ENCODE assay signal across 9 cellular contexts in genomic region chr20:47842004-47842403, GRCh38. TPM values are rescaled to one million over a fixed set of nuclear protein-coding genes. Genes with fewer than 3 reads are reported as not detected.
A peak's percentile ranks its signal among the peaks of the same experiment; 100 is the strongest.
DNase-seq lines count a peak whose midpoint lies in the region; FAIRE-seq and TF ChIP-seq lines count a peak whose summit lies in the region.
"Not testable (repeated sequence)": the region's sequence is repeated elsewhere in the genome, so short reads cannot be mapped to it uniquely, and the experiment has no call there.
"Had no signal": no experiment of that assay in that cellular context is flagged by ENCODE, and none has a peak within 500 bp of the region (broad histone marks: within the 10 kb centered on the region; RNA-seq: fewer than 3 reads in every experiment).

No MANE protein-coding gene starts in this region.

- intact Hi-C loops in MCF 10A (cut with micrococcal nuclease) = not testable (repeated sequence)

- not testable (repeated sequence) for H3K9me3 Mint-ChIP-seq in T-helper 1 cell treated with Interleukin-12 subunit alpha and Interleukin-12 subunit beta and Interleukin-4 antibody, amounts not matched to agents 30 μg/mL and 1 μg/mL, for 36 hours; MCF 10A (ENCODE audit: unreplicated experiment); progenitor cell of endocrine pancreas (ENCODE audit: low read depth)

- not testable (repeated sequence) for H3K4me1 Mint-ChIP-seq in T-helper 1 cell treated with Interleukin-12 subunit alpha and Interleukin-12 subunit beta and Interleukin-4 antibody, amounts not matched to agents 30 μg/mL and 1 μg/mL, for 36 hours (ENCODE audit: low read depth); progenitor cell of endocrine pancreas (ENCODE audit: low read depth)
- peaks cover 45% of the 10 kb centered on the region for H3K4me1 Mint-ChIP-seq in MCF 10A (ENCODE audit: insufficient read depth, unreplicated experiment)

- not testable (repeated sequence) for H3K36me3 Mint-ChIP-seq in T-helper 1 cell treated with Interleukin-12 subunit alpha and Interleukin-12 subunit beta and Interleukin-4 antibody, amounts not matched to agents 30 μg/mL and 1 μg/mL, for 36 hours (ENCODE audit: low read depth); MCF 10A (ENCODE audit: insufficient read depth, unreplicated experiment); progenitor cell of endocrine pancreas (ENCODE audit: insufficient read depth)

- FAIRE-seq in HTR-8/SVneo (lab: Jason Lieb, UNC) (peak; percentile 54), urothelium cell line (lab: Jason Lieb, UNC) (peak; percentile 20)

- H3K27ac Mint-ChIP-seq in T-helper 1 cell treated with Interleukin-12 subunit alpha and Interleukin-12 subunit beta and Interleukin-4 antibody, amounts not matched to agents 30 μg/mL and 1 μg/mL, for 36 hours = peak overlapping the region; percentile 41
- H3K27ac Mint-ChIP-seq in MCF 10A (ENCODE audit: low read depth, unreplicated experiment) = peak overlapping the region; percentile 40
- H3K27ac Mint-ChIP-seq in progenitor cell of endocrine pancreas = peak overlapping the region; percentile 37

- not testable (repeated sequence) for H3K4me3 Mint-ChIP-seq in T-helper 1 cell treated with Interleukin-12 subunit alpha and Interleukin-12 subunit beta and Interleukin-4 antibody, amounts not matched to agents 30 μg/mL and 1 μg/mL, for 36 hours; MCF 10A (ENCODE audit: unreplicated experiment); progenitor cell of endocrine pancreas (ENCODE audit: low read depth)

- POLR2A ChIA-PET in MCF 10A (lab: Yijun Ruan, JAX) = not testable (repeated sequence)

- not testable (repeated sequence) for TF ChIP-seq CTCF in MCF 10A (IDR thresholded peaks at IDR 0.05; ENCODE audit: unreplicated experiment); progenitor cell of endocrine pancreas (IDR thresholded peaks at IDR 0.05; ENCODE audit: unreplicated experiment)

- CTCF ChIA-PET in MCF 10A (lab: Yijun Ruan, JAX) = not testable (repeated sequence)

- not testable (repeated sequence) for H3K27me3 Mint-ChIP-seq in T-helper 1 cell treated with Interleukin-12 subunit alpha and Interleukin-12 subunit beta and Interleukin-4 antibody, amounts not matched to agents 30 μg/mL and 1 μg/mL, for 36 hours (ENCODE audit: low read depth); MCF 10A (ENCODE audit: insufficient read depth, unreplicated experiment)
- peaks cover 21% of the 10 kb centered on the region for H3K27me3 Mint-ChIP-seq in progenitor cell of endocrine pancreas

- not testable (repeated sequence) for DNase-seq in HTR-8/SVneo (ENCODE audit: insufficient read length, low spot score); MCF 10A (ENCODE audit: unreplicated experiment); progenitor cell of endocrine pancreas (ENCODE audit: low spot score, unreplicated experiment); urothelium cell line (ENCODE audit: low spot score)
- DNase-seq in RPMI7951 (ENCODE audit: low read depth) = peak; percentile 29
- peak; percentile 92 to 96 for DNase-seq in dermis microvascular lymphatic vessel endothelial cell (ENCODE audit: low read depth in 2 of 2)
- DNase-seq in lung microvascular endothelial cell (ENCODE audit: low read depth in 2 of 2) = peak; percentile 61 to 94

- BruUV-seq in MCF 10A (replicated peaks; lab: Mats Ljungman, UMichigan) = not testable (repeated sequence)

RNA-seq across cellular contexts. Expression of gene SULF2, which starts 56.7 kb away (rescaled TPM):
- total RNA-seq in RPMI7951 (2014; rRNA removed; shearing (Covaris generic)) = 66.1 and 74.4 TPM in 2 replicates
- total RNA-seq in MCF 10A (2022) (68.7 and 82.2 TPM in 2 replicates), dermis microvascular lymphatic vessel endothelial cell (72.9 and 220 TPM in 2 replicates), lung microvascular endothelial cell (85.0 and 119 TPM in 2 replicates), progenitor cell of endocrine pancreas (94.5 and 104 TPM in 2 replicates)
- total RNA-seq: CD4-positive, CD25-positive, alpha-beta regulatory T cell had no signal
